8 cellular contexts compared by ENCODE assay signal in the genomic region with DNA sequence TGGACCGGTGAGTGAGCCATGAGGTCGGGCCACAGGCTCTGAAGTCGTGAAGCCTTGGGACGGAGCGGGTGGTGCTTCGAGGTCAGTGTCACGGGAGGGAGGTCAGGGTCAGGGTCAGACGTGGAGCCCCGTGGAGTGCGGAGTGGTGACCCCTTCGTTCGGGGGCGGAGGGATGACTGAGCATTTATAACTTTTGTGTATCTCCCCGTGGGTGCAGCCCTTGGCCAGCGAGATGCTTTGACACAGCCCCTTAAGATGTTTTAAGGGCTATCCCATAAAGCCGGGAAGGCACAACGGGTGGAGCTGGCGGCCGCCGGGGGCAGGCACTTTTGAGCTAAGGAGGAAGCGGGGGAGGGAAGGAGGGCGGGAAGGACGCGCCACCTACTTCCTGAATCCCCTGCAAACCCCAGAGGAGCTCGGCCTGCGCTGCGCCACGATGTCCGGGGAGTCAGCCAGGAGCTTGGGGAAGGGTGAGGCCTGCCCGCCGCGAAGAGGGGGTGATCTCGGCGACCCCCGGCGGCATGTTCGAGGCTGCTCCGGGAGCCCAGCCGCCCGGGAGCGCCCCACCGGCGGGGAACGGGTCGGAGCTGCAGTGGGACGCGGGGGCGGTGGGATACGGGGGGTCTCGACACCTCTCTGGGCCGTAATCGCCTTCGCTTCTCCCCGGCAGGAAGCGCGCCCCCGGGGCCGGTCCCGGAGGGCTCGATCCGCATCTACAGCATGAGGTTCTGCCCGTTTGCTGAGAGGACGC. TPM values are rescaled to one million over a fixed set of nuclear protein-coding genes. Genes with fewer than 3 reads are reported as not detected.
DNase-seq lines count a peak whose midpoint lies in the region; TF ChIP-seq lines count a peak whose summit lies in the region.

TSS of gene GSTO1 (plus strand) at position 400 of the 751 bp plus-strand sequence. CDS start at position 437, 37 bp downstream.

- TF ChIP-seq CTCF in GM12875 (IDR thresholded peaks at IDR 0.05; ENCODE audit: borderline replicate concordance, insufficient read depth, low read depth, low read length), result no peak
- no peak for TF ChIP-seq CTCF in HFF-Myc (IDR thresholded peaks at IDR 0.05; ENCODE audit: low read depth, low read length, missing control alignments)
- peak; percentile 2 for TF ChIP-seq CTCF in kidney epithelial cell (IDR thresholded peaks at IDR 0.05; ENCODE audit: insufficient read depth, low read length, poor library complexity, severe bottlenecking)

- no peaks in the 10 kb centered on the region for H3K27me3 ChIP-seq in kidney epithelial cell (ENCODE audit: control insufficient read depth, insufficient read depth, low read length)

- H3K36me3 ChIP-seq in kidney epithelial cell (ENCODE audit: control insufficient read depth, insufficient read depth, low read length), result no peaks in the 10 kb centered on the region

- no peak for DNase-seq in HFF-Myc (ENCODE audit: extremely low read depth, low read depth)
- peak; percentile 10 for DNase-seq in NCI-H1436 treated with DMSO at 0.1 percent for 48 hours (lab: John Stamatoyannopoulos, UW)
- peak; percentile 49 for DNase-seq in activated CD4-positive, CD25-positive, alpha-beta regulatory T cell treated with anti-CD3 and anti-CD28 coated beads, Interleukin-2, amount 50 U/mL, for 72 hours
- no peak for DNase-seq in kidney epithelial cell (ENCODE audit: low read depth)
- DNase-seq in stimulated activated CD4-positive, alpha-beta T cell treated with anti-CD3 and anti-CD28 coated beads, Interleukin-12 subunit alpha, Interleukin-12 subunit beta, amount 100 ng/mL, for 48 hours (ENCODE audit: low read depth in 2 of 3, low spot score in 1 of 3), result peak in 2 of 3 donors; percentile 48 to 54
- DNase-seq in middle frontal gyrus (ENCODE audit: extremely low spot score, low spot score), result no peak

- peak within 1 kb of the TSS; percentile 92 for H3K4me3 ChIP-seq in GM12875 (ENCODE audit: low read depth, low read length)
- peak within 1 kb of the TSS; percentile 84 for H3K4me3 ChIP-seq in HFF-Myc (replicated peaks; ENCODE audit: low read depth, low read length)
- peak within 1 kb of the TSS; percentile 95 for H3K4me3 ChIP-seq in kidney epithelial cell (ENCODE audit: low read depth, low read length)

- H3K27ac ChIP-seq in cingulate gyrus (ENCODE audit: low read depth, low read length), result peak within 1 kb of the TSS; percentile 94

RNA-seq across cellular contexts. Expression of gene GSTO1, which starts in this region (rescaled TPM):
- 352 and 414 TPM in 2 replicates for total RNA-seq in kidney epithelial cell

Comparison
In these comparisons a context has a peak if more than half of its experiments do, and no peak if none do; other contexts are left out.
1. DNase-seq: peak in NCI-H1436 treated with DMSO at 0.1 percent for 48 hours (single experiment), activated CD4-positive, CD25-positive, alpha-beta regulatory T cell treated with anti-CD3 and anti-CD28 coated beads, Interleukin-2, amount 50 U/mL, for 72 hours (single experiment) and stimulated activated CD4-positive, alpha-beta T cell treated with anti-CD3 and anti-CD28 coated beads, Interleukin-12 subunit alpha, Interleukin-12 subunit beta, amount 100 ng/mL, for 48 hours (2 of 3); none in HFF-Myc (single experiment), kidney epithelial cell (single experiment) and middle frontal gyrus (single experiment).
2. Peak in every context shown above with its lines, with median percentiles within 50 percentile points of each other: H3K4me3 ChIP-seq.